19 cellular contexts compared by ENCODE assay signal in genomic region chrX:38881066-38881465, GRCh38.
DNase-seq lines count a peak whose midpoint lies in the region; ATAC-seq and TF ChIP-seq lines count a peak whose summit lies in the region.
"Had no signal": no experiment of that assay in that cellular context is flagged by ENCODE, and none has a peak within 500 bp of the region (broad histone marks: within the 10 kb centered on the region; RNA-seq: fewer than 3 reads in every experiment).

No MANE protein-coding gene starts in this region.

- H3K27ac ChIP-seq in mammary epithelial cell (ENCODE audit: insufficient read depth, low read depth, low read length) (peak overlapping the region; percentile 3), breast epithelium (no peak overlapping the region), foreskin keratinocyte (peak overlapping the region; percentile 70), right atrium auricular region (no peak overlapping the region)
- H3K27ac ChIP-seq: 22Rv1, GM23248, SK-N-MC had no signal

- in situ Hi-C loops in mammary epithelial cell (cut with MboI; ENCODE audit: low sequenced_read_pairs in 2 of 2), result no loop called here

- no peaks in the 10 kb centered on the region for H3K27me3 Mint-ChIP-seq in stimulated activated naive B cell treated with anti-CD40 and anti-IgM and Interleukin-4, amounts not matched to agents 10 μg/mL and 1 μg/mL and 100 μg/mL, for 72 hours

- peak overlapping the region in 1 of 2 donors; percentile 74 for H3K4me3 Mint-ChIP-seq in stimulated activated naive B cell treated with anti-CD40 and anti-IgM and Interleukin-4, amounts not matched to agents 10 μg/mL and 1 μg/mL and 100 μg/mL, for 72 hours
- H3K4me3 Mint-ChIP-seq: CD8-positive, alpha-beta memory T cell had no signal

- no peaks in the 10 kb centered on the region for H3K36me3 Mint-ChIP-seq in stimulated activated naive B cell treated with anti-CD40 and anti-IgM and Interleukin-4, amounts not matched to agents 10 μg/mL and 1 μg/mL and 100 μg/mL, for 72 hours

- CTCF ChIA-PET in mammary epithelial cell (lab: Charles Lee; ENCODE audit: low non-redundant PET), result no interaction called here

- H3K36me3 ChIP-seq in mammary epithelial cell (ENCODE audit: insufficient read depth, low read length) (no peaks in the 10 kb centered on the region), breast epithelium (no peaks in the 10 kb centered on the region), right atrium auricular region (no peaks in the 10 kb centered on the region)
- H3K36me3 ChIP-seq: Peyer's patch had no signal

- peak overlapping the region; percentile 78 for H3K27ac Mint-ChIP-seq in stimulated activated naive B cell treated with anti-CD40 and anti-IgM and Interleukin-4, amounts not matched to agents 10 μg/mL and 1 μg/mL and 100 μg/mL, for 72 hours
- H3K27ac Mint-ChIP-seq: CD8-positive, alpha-beta memory T cell had no signal

- no peak for TF ChIP-seq POLR2A in breast epithelium (IDR thresholded peaks at IDR 0.05)

- DNase-seq in mammary epithelial cell (no peak), breast epithelium (ENCODE audit: low spot score in 2 of 2) (no peak), NAMALWA (ENCODE audit: low spot score) (peak; percentile 24), foreskin keratinocyte (no peak), right atrium auricular region (ENCODE audit: low spot score) (no peak), NCI-H2107 treated with DMSO at 0.1 percent for 48 hours (lab: John Stamatoyannopoulos, UW; ENCODE audit: unreplicated experiment) (no peak)
- no peak for DNase-seq in stimulated activated naive B cell treated with anti-CD40 and anti-IgM and Interleukin-4, amounts not matched to agents 10 μg/mL and 1 μg/mL and 100 μg/mL, for 72 hours
- DNase-seq: CD8-positive, alpha-beta memory T cell; DMS79; NCI-H1930; NCI-H2171; NCI-H446 treated with DMSO at 0.1 percent for 48 hours; NCI-H82; Peyer's patch; Right ventricle myocardium superior had no signal

- dilution Hi-C loops in mammary epithelial cell (cut with HindIII; ENCODE audit: low sequenced_read_pairs), result loop anchor here (5.0 kb wide), 1 partner anchor 64 kb away; no protein-coding TSS in a partner anchor

- H2AFZ ChIP-seq in mammary epithelial cell (ENCODE audit: low read depth, low read length), result no peak overlapping the region
- H2AFZ ChIP-seq: GM23248 had no signal

- intact Hi-C loops in mammary epithelial cell (cut with micrococcal nuclease), result no loop called here
- intact Hi-C loops in breast epithelium (cut with DNase I; ENCODE audit: low total_unique reads), result no loop called here

- H3K9me3 Mint-ChIP-seq in stimulated activated naive B cell treated with anti-CD40 and anti-IgM and Interleukin-4, amounts not matched to agents 10 μg/mL and 1 μg/mL and 100 μg/mL, for 72 hours, result no peaks in the 10 kb centered on the region

- no peak overlapping the region for H3K9ac ChIP-seq in mammary epithelial cell (ENCODE audit: insufficient read depth, low read length)
- H3K9ac ChIP-seq: GM23248 had no signal

- H3K4me1 ChIP-seq in mammary epithelial cell (ENCODE audit: insufficient read depth, low read length) (peaks cover 20% of the 10 kb centered on the region), breast epithelium (no peaks in the 10 kb centered on the region), foreskin keratinocyte (peaks cover 25% of the 10 kb centered on the region), right atrium auricular region (no peaks in the 10 kb centered on the region)
- H3K4me1 ChIP-seq: Peyer's patch had no signal

- H3K79me2 ChIP-seq in mammary epithelial cell (ENCODE audit: insufficient read depth, low read length), result no peaks in the 10 kb centered on the region

- TF ChIP-seq CTCF in mammary epithelial cell (conservative IDR thresholded peaks at IDR 0.05 in 1 of 2, IDR thresholded peaks at IDR 0.05 in 1 of 2; ENCODE audit: extremely low read depth in 1 of 2, insufficient read depth in 1 of 2, low read depth in 1 of 2, low read length in 2 of 2), result no peak
- no peak for TF ChIP-seq CTCF in breast epithelium (IDR thresholded peaks at IDR 0.05)
- TF ChIP-seq CTCF in foreskin keratinocyte (conservative IDR thresholded peaks at IDR 0.05), result no peak
- no peak for TF ChIP-seq CTCF in right atrium auricular region (IDR thresholded peaks at IDR 0.05)

- peaks cover 23 to 38% of the 10 kb centered on the region in 2 donors for H3K4me1 Mint-ChIP-seq in stimulated activated naive B cell treated with anti-CD40 and anti-IgM and Interleukin-4, amounts not matched to agents 10 μg/mL and 1 μg/mL and 100 μg/mL, for 72 hours

- H3K4me3 ChIP-seq in mammary epithelial cell (replicated peaks in 1 of 3; ENCODE audit: insufficient read depth in 1 of 3, low read depth in 2 of 3, low read length in 3 of 3) (no peak overlapping the region), breast epithelium (no peak overlapping the region), right atrium auricular region (no peak overlapping the region)
- H3K4me3 ChIP-seq: GM23248, Peyer's patch, SK-N-MC had no signal

- ATAC-seq in foreskin keratinocyte, result no peak
- peak; percentile 35 to 40 for ATAC-seq in stimulated activated naive B cell treated with anti-CD40 and anti-IgM and Interleukin-4, amounts not matched to agents 10 μg/mL and 1 μg/mL and 100 μg/mL, for 72 hours (replicated peaks)
- ATAC-seq in GM18502 (IDR thresholded peaks at IDR 0.05; ENCODE audit: poor library complexity, unreplicated experiment), result no peak

- no peaks in the 10 kb centered on the region for H4K20me1 ChIP-seq in mammary epithelial cell (ENCODE audit: insufficient read depth, low read length)

- BruUV-seq in mammary epithelial cell (replicated peaks; lab: Mats Ljungman, UMichigan), result no TSS peak

- H3K9me3 ChIP-seq in mammary epithelial cell (replicated peaks; ENCODE audit: insufficient read depth, low read length) (no peaks in the 10 kb centered on the region), breast epithelium (peaks cover 0 to 7% of the 10 kb centered on the region in 2 donors), right atrium auricular region (peaks cover 0 to 5% of the 10 kb centered on the region in 2 donors)
- H3K9me3 ChIP-seq: Peyer's patch had no signal

- H3K4me2 ChIP-seq in mammary epithelial cell (ENCODE audit: insufficient read depth, low read depth, low read length), result no peak overlapping the region

- 54% methylated on average over 2 of the region's 2 CpGs for WGBS in mammary epithelial cell (ENCODE audit: low coverage, missing lambda C conversion rate)

- H3K27me3 ChIP-seq in mammary epithelial cell (ENCODE audit: insufficient read depth, low read length) (no peaks in the 10 kb centered on the region), breast epithelium (peaks cover 0 to 48% of the 10 kb centered on the region in 2 donors), foreskin keratinocyte (no peaks in the 10 kb centered on the region), right atrium auricular region (no peaks in the 10 kb centered on the region)
- H3K27me3 ChIP-seq: Peyer's patch had no signal

Comparison
In these comparisons a context has a peak if more than half of its experiments do, and no peak if none do; other contexts are left out.
1. H3K27ac ChIP-seq: peak in mammary epithelial cell (single experiment) and foreskin keratinocyte (single experiment); none in breast epithelium (0 of 2) and right atrium auricular region (0 of 2).
2. ATAC-seq: peak in stimulated activated naive B cell treated with anti-CD40 and anti-IgM and Interleukin-4, amounts not matched to agents 10 μg/mL and 1 μg/mL and 100 μg/mL, for 72 hours (2 of 2); none in foreskin keratinocyte (single experiment) and GM18502 (single experiment).